Comparison of ENCODE assay signal across 1 cellular context in the genomic region with DNA sequence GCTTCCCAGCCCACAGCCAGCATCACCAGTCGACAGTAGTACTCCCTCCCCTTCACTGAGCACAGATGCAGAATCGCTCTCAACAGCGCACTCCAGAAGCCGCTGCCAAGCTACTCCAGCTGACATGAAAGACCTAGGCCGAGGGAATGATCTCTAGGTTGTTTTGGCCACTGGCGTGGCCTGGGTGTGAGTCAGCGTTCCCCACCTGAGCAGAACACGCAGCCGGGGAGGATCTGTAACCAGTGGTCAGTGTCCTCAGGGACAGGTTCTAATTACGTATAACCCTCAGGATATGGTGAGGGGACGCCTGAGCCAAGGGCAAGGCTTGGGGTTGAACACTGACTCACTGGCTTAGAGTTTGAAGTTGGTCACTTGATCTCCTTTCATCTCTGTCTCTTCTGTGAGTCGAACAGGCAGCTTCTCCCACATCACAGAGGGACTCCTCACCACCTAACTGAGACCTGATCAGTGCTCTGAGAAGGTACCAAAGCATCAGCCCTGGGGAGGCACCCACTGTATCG.
TF ChIP-seq lines count a peak whose summit lies in the region.

No MANE protein-coding gene starts in this region.

TF ChIP-seq in HepG2, 621 proteins besides CTCF, POLR2A, EP300 and RAD21 (continued from another document and continues in another):
- TF ChIP-seq MAFK (conservative IDR thresholded peaks at IDR 0.05 in 1 of 2, IDR thresholded peaks at IDR 0.05 in 1 of 2; ENCODE audit: low read length in 2 of 2) (no peak), RNF2 (conservative IDR thresholded peaks at IDR 0.05; ENCODE audit: low read depth) (no peak), ZNF296 (CRISPR knock-in tag; conservative IDR thresholded peaks at IDR 0.05) (no peak), FOXP4 (CRISPR knock-in tag; IDR thresholded peaks at IDR 0.05) (0 out of 2 replicates have a peak, but pooled peaks have one; percentile 21), TOE1 (CRISPR knock-in tag; IDR thresholded peaks at IDR 0.05) (no peak), ZIK1 (CRISPR knock-in tag; IDR thresholded peaks at IDR 0.05; ENCODE audit: borderline replicate concordance, low read depth) (no peak), ZBTB8A (CRISPR knock-in tag; IDR thresholded peaks at IDR 0.05; ENCODE audit: borderline replicate concordance, low read depth) (no peak), MXI1 (IDR thresholded peaks at IDR 0.05; ENCODE audit: borderline replicate concordance, low read depth, low read length) (no peak; the same call in 2 of the 3 replicates), ZNF326 (CRISPR knock-in tag; IDR thresholded peaks at IDR 0.05; ENCODE audit: borderline replicate concordance) (no peak), ZNF335 (CRISPR knock-in tag; IDR thresholded peaks at IDR 0.05) (no peak), ZNF234 (CRISPR knock-in tag; conservative IDR thresholded peaks at IDR 0.05) (no peak), ZNF292 (CRISPR knock-in tag; IDR thresholded peaks at IDR 0.05; ENCODE audit: borderline replicate concordance, low read depth) (peak; percentile 89; the same call in 1 of the 2 replicates), ZKSCAN8 (CRISPR knock-in tag; IDR thresholded peaks at IDR 0.05; ENCODE audit: borderline replicate concordance) (no peak), SP1 (IDR thresholded peaks at IDR 0.05) (no peak), SP1 (CRISPR knock-in tag; IDR thresholded peaks at IDR 0.05) (no peak), TGIF2 (CRISPR knock-in tag; IDR thresholded peaks at IDR 0.05) (no peak), XBP1 (CRISPR knock-in tag; IDR thresholded peaks at IDR 0.05) (no peak), HDAC1 (CRISPR knock-in tag; IDR thresholded peaks at IDR 0.05) (no peak), YEATS2 (CRISPR knock-in tag; IDR thresholded peaks at IDR 0.05; ENCODE audit: borderline replicate concordance) (no peak), ARID5B (CRISPR knock-in tag; IDR thresholded peaks at IDR 0.05) (peak; percentile 38; the same call in 1 of the 2 replicates), ZNF367 (CRISPR knock-in tag; IDR thresholded peaks at IDR 0.05; ENCODE audit: borderline replicate concordance) (no peak), ISL2 (CRISPR knock-in tag; IDR thresholded peaks at IDR 0.05) (no peak), ZNF773 (CRISPR knock-in tag; IDR thresholded peaks at IDR 0.05; ENCODE audit: borderline replicate concordance) (no peak), SRSF1 (optimal IDR thresholded peaks at IDR 0.05; ENCODE audit: low read depth, low read length) (no peak), ZHX2 (IDR thresholded peaks at IDR 0.05; ENCODE audit: low read depth) (no peak), ZHX2 (CRISPR knock-in tag; IDR thresholded peaks at IDR 0.05; ENCODE audit: borderline replicate concordance) (no peak), ZBTB21 (CRISPR knock-in tag; IDR thresholded peaks at IDR 0.05) (no peak), STAT6 (CRISPR knock-in tag; IDR thresholded peaks at IDR 0.05; ENCODE audit: borderline replicate concordance) (no peak), KLF9 (CRISPR knock-in tag; IDR thresholded peaks at IDR 0.05; ENCODE audit: low read depth) (no peak), NKX3-1 (CRISPR knock-in tag; IDR thresholded peaks at IDR 0.05) (no peak), MAFG (CRISPR knock-in tag; IDR thresholded peaks at IDR 0.05) (no peak), CCDC6 (CRISPR knock-in tag; IDR thresholded peaks at IDR 0.05) (no peak), ATF6 (CRISPR knock-in tag; conservative IDR thresholded peaks at IDR 0.05) (no peak), ZNF510 (CRISPR knock-in tag; IDR thresholded peaks at IDR 0.05; ENCODE audit: low read depth) (no peak), PHF8 (CRISPR knock-in tag; IDR thresholded peaks at IDR 0.05) (0 out of 2 replicates have a peak, but pooled peaks have one; percentile 30), ZNF83 (CRISPR knock-in tag; IDR thresholded peaks at IDR 0.05; ENCODE audit: borderline replicate concordance) (no peak), AGO1 (IDR thresholded peaks at IDR 0.05; ENCODE audit: low read depth, low read length, poor library complexity, severe bottlenecking) (no peak), ZFYVE20 (CRISPR knock-in tag; IDR thresholded peaks at IDR 0.05; ENCODE audit: borderline replicate concordance, low read depth) (no peak), NPAS2 (CRISPR knock-in tag; IDR thresholded peaks at IDR 0.05; ENCODE audit: borderline replicate concordance) (no peak), PPARG (CRISPR knock-in tag; conservative IDR thresholded peaks at IDR 0.05) (0 out of 2 replicates have a peak, but pooled peaks have one; percentile 34), JUND (CRISPR knock-in tag; IDR thresholded peaks at IDR 0.05) (0 out of 2 replicates have a peak, but pooled peaks have one; percentile 61), U2AF1 (optimal IDR thresholded peaks at IDR 0.05; ENCODE audit: low read depth, low read length) (no peak), CHD4 (IDR thresholded peaks at IDR 0.05; ENCODE audit: borderline replicate concordance, low read length) (no peak), ZFY (CRISPR knock-in tag; IDR thresholded peaks at IDR 0.05) (peak; percentile 42; the same call in 1 of the 2 replicates), ZNF503 (CRISPR knock-in tag; IDR thresholded peaks at IDR 0.05) (no peak)
- TF ChIP-seq, protein P1, sequence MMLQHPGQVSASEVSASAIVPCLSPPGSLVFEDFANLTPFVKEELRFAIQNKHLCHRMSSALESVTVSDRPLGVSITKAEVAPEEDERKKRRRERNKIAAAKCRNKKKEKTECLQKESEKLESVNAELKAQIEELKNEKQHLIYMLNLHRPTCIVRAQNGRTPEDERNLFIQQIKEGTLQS (CRISPR knock-in tag; IDR thresholded peaks at IDR 0.05), result peak; percentile 57
